Comparison of ENCODE assay signal across 8 cellular contexts in the genomic region with DNA sequence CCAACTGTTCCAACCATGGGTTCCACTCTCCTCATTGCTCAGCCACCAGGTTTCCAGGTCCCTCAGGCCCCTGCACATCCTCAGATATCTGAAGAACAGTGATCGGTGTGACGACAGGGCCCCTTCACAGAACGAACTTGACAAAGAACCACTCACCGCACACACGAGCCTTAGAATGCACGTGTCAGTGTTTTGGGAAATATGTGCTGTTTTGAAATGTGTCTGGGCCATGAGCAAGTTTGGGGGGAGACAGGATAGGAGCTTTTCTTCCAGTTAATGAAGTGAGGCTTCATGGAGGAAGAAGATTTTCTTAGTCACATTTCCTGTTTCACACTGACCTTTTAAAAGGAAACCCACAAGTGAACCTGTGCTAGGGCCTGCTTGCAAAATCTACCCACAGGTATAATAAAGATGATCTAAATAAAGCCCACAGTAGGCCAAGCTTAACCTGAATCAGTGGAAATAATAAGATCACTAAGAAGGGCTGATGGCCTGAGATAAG. TPM values are rescaled to one million over a fixed set of nuclear protein-coding genes. Genes with fewer than 3 reads are reported as not detected.
DNase-seq lines count a peak whose midpoint lies in the region; ATAC-seq and TF ChIP-seq lines count a peak whose summit lies in the region.

No MANE protein-coding gene starts in this region.

- POLR2A ChIA-PET in CD8-positive, alpha-beta T cell (lab: Charles Lee), result interaction anchor here (0.7 to 2.5 kb wide), 3 partner anchors 15 to 55 kb away, joined by 3 to 10 read pairs (median 3); no protein-coding TSS in a partner anchor

- no peaks in the 10 kb centered on the region for H3K9me3 Mint-ChIP-seq in CD8-positive, alpha-beta T cell
- H3K9me3 Mint-ChIP-seq in stimulated activated naive CD8-positive, alpha-beta T cell treated with anti-CD3 and anti-CD28 coated beads, Interleukin-15, amount 100 ng/mL, for 72 hours, result no peaks in the 10 kb centered on the region

- H3K36me3 ChIP-seq in CD8-positive, alpha-beta T cell (ENCODE audit: insufficient read depth, low read length), result no peaks in the 10 kb centered on the region

- no peaks in the 10 kb centered on the region for H3K27me3 Mint-ChIP-seq in CD8-positive, alpha-beta T cell (ENCODE audit: low read depth)
- H3K27me3 Mint-ChIP-seq in stimulated activated naive CD8-positive, alpha-beta T cell treated with anti-CD3 and anti-CD28 coated beads, Interleukin-15, amount 100 ng/mL, for 72 hours, result no peaks in the 10 kb centered on the region

- H3K4me3 ChIP-seq in CD8-positive, alpha-beta T cell (ENCODE audit: low read depth, low read length), result no peak overlapping the region

- H3K27ac Mint-ChIP-seq in CD8-positive, alpha-beta T cell, result peak overlapping the region; percentile 87
- H3K27ac Mint-ChIP-seq in stimulated activated naive CD8-positive, alpha-beta T cell treated with anti-CD3 and anti-CD28 coated beads, Interleukin-15, amount 100 ng/mL, for 72 hours, result peak overlapping the region; percentile 83 to 86

- H3K4me1 ChIP-seq in CD8-positive, alpha-beta T cell (ENCODE audit: insufficient read depth, low read length), result peaks cover 21% of the 10 kb centered on the region

- peak; percentile 81 for ATAC-seq in CD8-positive, alpha-beta T cell
- ATAC-seq in HG02852 (IDR thresholded peaks at IDR 0.05; ENCODE audit: unreplicated experiment) (peak; percentile 49), esophagus mucosa (peak; percentile 13)
- ATAC-seq in activated CD4-positive, CD25-positive, alpha-beta regulatory T cell treated with anti-CD3 and anti-CD28 coated beads, Interleukin-2, amount 50 U/mL, for 24 hours, result peak; percentile 87 to 90
- ATAC-seq in stimulated activated naive CD8-positive, alpha-beta T cell treated with anti-CD3 and anti-CD28 coated beads, Interleukin-15, amount 100 ng/mL, for 72 hours, result peak; percentile 88

- H3K27ac ChIP-seq in CD8-positive, alpha-beta T cell (ENCODE audit: low read depth, low read length), result no peak overlapping the region

- H3K27me3 ChIP-seq in CD8-positive, alpha-beta T cell (ENCODE audit: insufficient read depth, low read length), result no peaks in the 10 kb centered on the region

- CTCF ChIA-PET in CD8-positive, alpha-beta T cell (lab: Charles Lee), result interaction anchor here (1.1 kb wide), 1 partner anchor 110 kb away, joined by 3 read pairs; no protein-coding TSS in a partner anchor

- DNase-seq in CD8-positive, alpha-beta T cell, result peak in 6 of 7 experiments; percentile 11 to 61 (median 48)
- peak; percentile 33 to 60 for DNase-seq in stimulated activated naive CD8-positive, alpha-beta T cell treated with anti-CD3 and anti-CD28 coated beads, Interleukin-15, amount 100 ng/mL, for 72 hours
- DNase-seq in NCI-H446 (lab: John Stamatoyannopoulos, UW) (no peak), islet precursor cell (no peak), hippocampal formation (lab: John Stamatoyannopoulos, UW) (no peak)

- H3K4me3 Mint-ChIP-seq in CD8-positive, alpha-beta T cell, result peak overlapping the region; percentile 19
- H3K4me3 Mint-ChIP-seq in stimulated activated naive CD8-positive, alpha-beta T cell treated with anti-CD3 and anti-CD28 coated beads, Interleukin-15, amount 100 ng/mL, for 72 hours, result peak overlapping the region; percentile 23 to 65

- H3K4me1 Mint-ChIP-seq in CD8-positive, alpha-beta T cell (ENCODE audit: low read depth), result peaks cover 34% of the 10 kb centered on the region
- H3K4me1 Mint-ChIP-seq in stimulated activated naive CD8-positive, alpha-beta T cell treated with anti-CD3 and anti-CD28 coated beads, Interleukin-15, amount 100 ng/mL, for 72 hours, result peaks cover 61% of the 10 kb centered on the region

- intact Hi-C loops in CD8-positive, alpha-beta T cell (cut with DNase I, micrococcal nuclease), result loop anchor here (5.0 kb wide), 2 partner anchors 47 to 48 kb away; no protein-coding TSS in a partner anchor

- TF ChIP-seq CTCF in CD8-positive, alpha-beta T cell (IDR thresholded peaks at IDR 0.05), result no peak

- H3K9me3 ChIP-seq in CD8-positive, alpha-beta T cell (ENCODE audit: low read length), result no peaks in the 10 kb centered on the region

- no peaks in the 10 kb centered on the region for H3K36me3 Mint-ChIP-seq in CD8-positive, alpha-beta T cell

RNA-seq across cellular contexts. Expression of a gene that starts 58.6 kb away (rescaled TPM):
- total RNA-seq in CD8-positive, alpha-beta T cell, result 100 to 1,000 TPM; 241 to 248 TPM
- 151 TPM for total RNA-seq in esophagus mucosa

Comparison
In these comparisons a context has a peak if more than half of its experiments do, and no peak if none do; other contexts are left out.
1. ATAC-seq: peak in every context shown above with its lines; median percentile 88 in activated CD4-positive, CD25-positive, alpha-beta regulatory T cell treated with anti-CD3 and anti-CD28 coated beads, Interleukin-2, amount 50 U/mL, for 24 hours; 88 in stimulated activated naive CD8-positive, alpha-beta T cell treated with anti-CD3 and anti-CD28 coated beads, Interleukin-15, amount 100 ng/mL, for 72 hours; 81 in CD8-positive, alpha-beta T cell; 49 in HG02852; 13 in esophagus mucosa.
2. DNase-seq: peak in CD8-positive, alpha-beta T cell (6 of 7) and stimulated activated naive CD8-positive, alpha-beta T cell treated with anti-CD3 and anti-CD28 coated beads, Interleukin-15, amount 100 ng/mL, for 72 hours (2 of 2); none in NCI-H446 (0 of 2), islet precursor cell (single experiment) and hippocampal formation (0 of 2).